In the genomic region with DNA sequence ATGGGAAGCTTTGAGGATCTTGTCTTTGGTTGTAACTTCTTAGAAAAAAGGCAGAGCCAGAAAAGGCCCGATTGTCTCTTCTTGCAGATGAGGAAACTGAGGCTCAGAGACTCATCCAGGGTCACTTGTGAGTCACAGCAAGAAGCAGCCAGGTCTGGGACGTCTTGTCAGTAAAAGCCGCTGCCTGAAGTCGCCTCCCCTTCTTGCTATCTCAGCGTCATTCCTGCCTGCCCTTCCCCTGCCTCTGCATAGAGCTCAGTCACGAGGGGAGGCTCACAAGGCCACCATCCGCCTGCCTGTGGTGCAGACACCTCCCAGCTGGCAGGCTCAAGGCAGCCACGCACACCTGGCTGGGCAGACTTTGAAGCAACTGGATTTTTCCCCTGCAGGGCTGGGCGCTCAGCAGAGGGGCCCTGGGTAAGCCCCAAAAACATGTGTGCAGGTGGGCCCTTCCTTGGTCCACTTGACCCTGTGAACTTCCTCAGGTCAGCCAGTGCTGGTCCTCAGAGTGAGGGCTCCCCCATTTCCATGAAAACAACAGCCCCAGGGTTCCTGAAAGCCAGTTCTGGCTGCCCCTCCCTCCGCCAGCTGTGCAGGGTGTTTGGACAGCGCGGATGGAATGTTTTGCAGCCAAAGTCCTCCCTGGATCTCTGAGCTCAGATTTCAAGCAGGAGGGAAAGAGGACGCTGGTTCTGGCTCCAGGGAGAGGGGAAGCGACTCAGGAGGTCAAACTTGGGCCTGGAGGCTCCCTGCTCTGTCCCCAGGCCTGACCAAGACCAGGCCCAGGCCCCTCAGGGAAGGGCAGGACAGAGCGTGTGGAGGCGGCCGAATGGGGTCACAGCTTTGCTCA, we compare ENCODE assay signal across 1 cellular context.
TF ChIP-seq lines count a peak whose summit lies in the region.

No MANE protein-coding gene starts in this region.

TF ChIP-seq in HepG2, 621 proteins besides CTCF, POLR2A, EP300 and RAD21 (continued from another document):
- TF ChIP-seq POGK (CRISPR knock-in tag; conservative IDR thresholded peaks at IDR 0.05) (no peak; the same call in 1 of the 2 replicates), ZBTB3 (CRISPR knock-in tag; IDR thresholded peaks at IDR 0.05; ENCODE audit: borderline replicate concordance, low read depth) (peak; percentile 77; the same call in 1 of the 2 replicates), RARG (CRISPR knock-in tag; IDR thresholded peaks at IDR 0.05; ENCODE audit: low read depth) (no peak), ZFP37 (CRISPR knock-in tag; IDR thresholded peaks at IDR 0.05; ENCODE audit: borderline replicate concordance) (0 out of 2 replicates have a peak, but pooled peaks have one; percentile 71), ZNF550 (CRISPR knock-in tag; IDR thresholded peaks at IDR 0.05; ENCODE audit: borderline replicate concordance) (0 out of 2 replicates have a peak, but pooled peaks have one; percentile 38), ZNF720 (CRISPR knock-in tag; IDR thresholded peaks at IDR 0.05) (no peak), ZMAT3 (CRISPR knock-in tag; conservative IDR thresholded peaks at IDR 0.05) (peak; percentile 68; the same call in 1 of the 2 replicates), ZNF747 (CRISPR knock-in tag; IDR thresholded peaks at IDR 0.05; ENCODE audit: borderline replicate concordance) (no peak), ZNF224 (CRISPR knock-in tag; IDR thresholded peaks at IDR 0.05) (no peak), KDM4B (CRISPR knock-in tag; IDR thresholded peaks at IDR 0.05) (no peak), HES4 (CRISPR knock-in tag; IDR thresholded peaks at IDR 0.05; ENCODE audit: borderline replicate concordance) (peak; percentile 59; the same call in 1 of the 2 replicates), ZMYM3 (CRISPR knock-in tag; IDR thresholded peaks at IDR 0.05) (no peak; the same call in none of the 2 replicates), ZNF674 (CRISPR knock-in tag; IDR thresholded peaks at IDR 0.05; ENCODE audit: low read depth) (no peak), ZNF704 (CRISPR knock-in tag; IDR thresholded peaks at IDR 0.05; ENCODE audit: borderline replicate concordance) (no peak), GATAD1 (CRISPR knock-in tag; IDR thresholded peaks at IDR 0.05) (no peak)
- TF ChIP-seq, protein P1, sequence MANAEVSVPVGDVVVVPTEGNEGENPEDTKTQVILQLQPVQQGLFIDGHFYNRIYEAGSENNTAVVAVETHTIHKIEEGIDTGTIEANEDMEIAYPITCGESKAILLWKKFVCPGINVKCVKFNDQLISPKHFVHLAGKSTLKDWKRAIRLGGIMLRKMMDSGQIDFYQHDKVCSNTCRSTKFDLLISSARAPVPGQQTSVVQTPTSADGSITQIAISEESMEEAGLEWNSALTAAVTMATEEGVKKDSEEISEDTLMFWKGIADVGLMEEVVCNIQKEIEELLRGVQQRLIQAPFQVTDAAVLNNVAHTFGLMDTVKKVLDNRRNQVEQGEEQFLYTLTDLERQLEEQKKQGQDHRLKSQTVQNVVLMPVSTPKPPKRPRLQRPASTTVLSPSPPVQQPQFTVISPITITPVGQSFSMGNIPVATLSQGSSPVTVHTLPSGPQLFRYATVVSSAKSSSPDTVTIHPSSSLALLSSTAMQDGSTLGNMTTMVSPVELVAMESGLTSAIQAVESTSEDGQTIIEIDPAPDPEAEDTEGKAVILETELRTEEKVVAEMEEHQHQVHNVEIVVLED (CRISPR knock-in tag; IDR thresholded peaks at IDR 0.05; ENCODE audit: borderline replicate concordance): peak; percentile 21; the same call in 1 of the 2 replicates
TF ChIP-seq in HepG2: peak in this region for 237.
